Comparison of ENCODE assay signal across 14 cellular contexts in the genomic region with DNA sequence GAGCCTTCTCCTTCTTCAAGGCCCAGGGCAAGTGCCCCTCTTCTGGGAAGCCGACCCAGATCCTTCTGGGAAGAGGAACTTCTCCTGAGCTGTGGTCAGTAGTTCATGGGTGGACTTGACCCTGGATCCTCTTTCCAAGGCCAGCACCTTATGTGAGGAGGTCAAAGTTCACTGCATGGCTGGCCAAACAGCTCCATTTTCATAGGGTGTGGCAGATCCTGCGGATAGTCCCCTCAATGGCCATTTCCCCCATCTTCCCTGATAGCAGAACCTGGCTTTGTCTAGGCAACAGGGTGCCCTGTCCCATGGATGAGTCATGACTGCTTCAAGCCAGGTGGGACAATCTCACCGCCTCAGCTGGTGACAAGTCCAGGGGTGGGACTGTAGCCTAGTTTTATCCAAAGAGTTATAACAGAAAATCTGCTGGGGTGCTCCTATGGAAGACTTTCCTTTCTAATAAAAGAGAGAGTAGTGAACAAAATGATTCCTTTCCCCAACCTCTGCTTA. TPM values are rescaled to one million over a fixed set of nuclear protein-coding genes. Genes with fewer than 3 reads are reported as not detected.
DNase-seq lines count a peak whose midpoint lies in the region; ATAC-seq, FAIRE-seq and TF ChIP-seq lines count a peak whose summit lies in the region.
"Had no signal": no experiment of that assay in that cellular context is flagged by ENCODE, and none has a peak within 500 bp of the region (broad histone marks: within the 10 kb centered on the region; RNA-seq: fewer than 3 reads in every experiment).

No MANE protein-coding gene starts in this region.

- no peaks in the 10 kb centered on the region for H3K27me3 Mint-ChIP-seq in activated naive CD4-positive, alpha-beta T cell treated with anti-CD3 and anti-CD28 coated beads, Interleukin-2, amount 50 U/mL, for 24 hours

- H3K4me1 ChIP-seq in kidney (ENCODE audit: control insufficient read depth in 1 of 2, insufficient read depth in 1 of 2, low read depth in 1 of 2, low read length in 2 of 2) (peaks cover 0 to 17% of the 10 kb centered on the region in 2 donors), stomach smooth muscle (ENCODE audit: control insufficient read depth, insufficient read depth, low read length) (peaks cover 78% of the 10 kb centered on the region)

- FAIRE-seq in kidney (lab: Jason Lieb, UNC), result no peak
- FAIRE-seq: urothelium cell line had no signal

- H2AFZ ChIP-seq in SU-DHL-6 (ENCODE audit: low read depth, low read length, severe bottlenecking), result no peak overlapping the region

- H3F3A ChIP-seq in SU-DHL-6 (ENCODE audit: insufficient read depth), result peaks cover 49% of the 10 kb centered on the region

- H3K9ac ChIP-seq in SU-DHL-6 (ENCODE audit: low read length) (no peak overlapping the region), kidney (ENCODE audit: low read length in 2 of 2) (no peak overlapping the region), stomach smooth muscle (ENCODE audit: low read length in 2 of 2) (no peak overlapping the region)

- no peak overlapping the region for H3K4me2 ChIP-seq in SU-DHL-6 (ENCODE audit: low read depth, low read length, poor library complexity, severe bottlenecking)

- intact Hi-C loops in kidney (cut with DNase I), result no loop called here

- H3K4me1 Mint-ChIP-seq in activated naive CD4-positive, alpha-beta T cell treated with anti-CD3 and anti-CD28 coated beads, Interleukin-2, amount 50 U/mL, for 24 hours, result peaks cover 41% of the 10 kb centered on the region

- H3K27me3 ChIP-seq in SU-DHL-6 (ENCODE audit: low read length) (no peaks in the 10 kb centered on the region), stomach smooth muscle (ENCODE audit: control insufficient read depth in 1 of 2, insufficient read depth in 2 of 2, low read length in 2 of 2) (no peaks in the 10 kb centered on the region)

- H3K36me3 ChIP-seq in SU-DHL-6 (ENCODE audit: low read length) (no peaks in the 10 kb centered on the region), kidney (ENCODE audit: control insufficient read depth in 1 of 2, insufficient read depth in 2 of 2, low read length in 2 of 2) (no peaks in the 10 kb centered on the region), stomach smooth muscle (ENCODE audit: control insufficient read depth in 2 of 2, insufficient read depth in 2 of 2, low read length in 2 of 2) (peaks cover 28 to 29% of the 10 kb centered on the region in 2 donors)

- no peaks in the 10 kb centered on the region for H3K36me3 Mint-ChIP-seq in activated naive CD4-positive, alpha-beta T cell treated with anti-CD3 and anti-CD28 coated beads, Interleukin-2, amount 50 U/mL, for 24 hours

- no peak for ATAC-seq in HG02610 (IDR thresholded peaks at IDR 0.05; ENCODE audit: unreplicated experiment)
- ATAC-seq in GM21619 (IDR thresholded peaks at IDR 0.05; ENCODE audit: unreplicated experiment), result no peak

- H3K9me2 ChIP-seq in SU-DHL-6 (replicated peaks; ENCODE audit: insufficient read depth, low read length), result no peaks in the 10 kb centered on the region

- H3K9me3 ChIP-seq in SU-DHL-6 (ENCODE audit: insufficient read depth, low read length), result no peaks in the 10 kb centered on the region
- no peaks in the 10 kb centered on the region for H3K9me3 ChIP-seq in kidney (ENCODE audit: control insufficient read depth in 1 of 2, low read length in 2 of 2)
- no peaks in the 10 kb centered on the region for H3K9me3 ChIP-seq in stomach smooth muscle (ENCODE audit: control insufficient read depth in 2 of 2, low read length in 2 of 2)

- no peak for TF ChIP-seq CTCF in SU-DHL-6 (IDR thresholded peaks at IDR 0.05; ENCODE audit: insufficient read depth, low read length, poor library complexity, severe bottlenecking)
- no peak for TF ChIP-seq CTCF in kidney (IDR thresholded peaks at IDR 0.05; ENCODE audit: borderline replicate concordance, extremely low read depth, insufficient read depth)

- H3K9me3 Mint-ChIP-seq in activated naive CD4-positive, alpha-beta T cell treated with anti-CD3 and anti-CD28 coated beads, Interleukin-2, amount 50 U/mL, for 24 hours, result no peaks in the 10 kb centered on the region

- H3K27ac ChIP-seq in SU-DHL-6 (ENCODE audit: low read depth, low read length), result peak overlapping the region; percentile 99
- H3K27ac ChIP-seq in kidney (ENCODE audit: low read depth in 2 of 2, low read length in 2 of 2), result no peak overlapping the region
- peak overlapping the region; percentile 71 for H3K27ac ChIP-seq in stomach smooth muscle (ENCODE audit: low read length)

- peak overlapping the region; percentile 10 for H3K27ac Mint-ChIP-seq in activated naive CD4-positive, alpha-beta T cell treated with anti-CD3 and anti-CD28 coated beads, Interleukin-2, amount 50 U/mL, for 24 hours

- H3K4me3 Mint-ChIP-seq in activated naive CD4-positive, alpha-beta T cell treated with anti-CD3 and anti-CD28 coated beads, Interleukin-2, amount 50 U/mL, for 24 hours, result no peak overlapping the region
- H3K4me3 Mint-ChIP-seq: neural crest cell had no signal

- no peaks in the 10 kb centered on the region for H3K79me2 ChIP-seq in SU-DHL-6 (ENCODE audit: insufficient read depth, low read length)

- no peaks in the 10 kb centered on the region for H4K20me1 ChIP-seq in SU-DHL-6 (ENCODE audit: low read depth, low read length)

- DNase-seq in activated naive CD4-positive, alpha-beta T cell (lab: John Stamatoyannopoulos, UW), result no peak
- peak; percentile 17 for DNase-seq in kidney
- no peak for DNase-seq in NCI-H1436 treated with DMSO at 0.1 percent for 48 hours (lab: John Stamatoyannopoulos, UW)
- DNase-seq: H7; NCI-H345; stimulated activated CD4-positive, alpha-beta T cell treated with anti-CD3 and anti-CD28 coated beads, Interleukin-12 subunit alpha, Interleukin-12 subunit beta, amount 100 ng/mL, for 4 hours had no signal

- no peak overlapping the region for H3K4me3 ChIP-seq in SU-DHL-6 (ENCODE audit: insufficient read depth, low read length, poor library complexity, severe bottlenecking)
- no peak overlapping the region for H3K4me3 ChIP-seq in kidney (ENCODE audit: low read length in 2 of 2)
- H3K4me3 ChIP-seq in stomach smooth muscle (ENCODE audit: low read length in 2 of 2), result peak overlapping the region in 1 of 2 donors; percentile 35

RNA-seq across cellular contexts. Expression of gene ASB2, which starts 10.3 kb away (rescaled TPM):
- total RNA-seq in kidney, result 3.7 TPM
- polyA plus RNA-seq in kidney (ENCODE audit: insufficient read depth, low read depth, low replicate concordance), result 0.97 TPM
- total RNA-seq: HT1080 had no signal

RNA-seq across cellular contexts. Expression of gene CCDC197, which starts 31.1 kb away (rescaled TPM):
- total RNA-seq in kidney, result not detected
- not detected for polyA plus RNA-seq in kidney (ENCODE audit: insufficient read depth, low read depth, low replicate concordance)
- total RNA-seq: H7, HT1080, neural crest cell had no signal

RNA-seq across cellular contexts. Expression of gene FAM181A, which starts 38.9 kb away (rescaled TPM):
- total RNA-seq in kidney, result not detected
- polyA plus RNA-seq in kidney (ENCODE audit: insufficient read depth, low read depth, low replicate concordance), result not detected
- total RNA-seq: H7, HT1080 had no signal

Comparison
In these comparisons a context has a peak if more than half of its experiments do, and no peak if none do; other contexts are left out.
1. H3K27ac ChIP-seq: peak in SU-DHL-6 (single experiment) and stomach smooth muscle (single experiment); none in kidney (0 of 2).